ENCODE assay signal across 8 cellular contexts in the genomic region with DNA sequence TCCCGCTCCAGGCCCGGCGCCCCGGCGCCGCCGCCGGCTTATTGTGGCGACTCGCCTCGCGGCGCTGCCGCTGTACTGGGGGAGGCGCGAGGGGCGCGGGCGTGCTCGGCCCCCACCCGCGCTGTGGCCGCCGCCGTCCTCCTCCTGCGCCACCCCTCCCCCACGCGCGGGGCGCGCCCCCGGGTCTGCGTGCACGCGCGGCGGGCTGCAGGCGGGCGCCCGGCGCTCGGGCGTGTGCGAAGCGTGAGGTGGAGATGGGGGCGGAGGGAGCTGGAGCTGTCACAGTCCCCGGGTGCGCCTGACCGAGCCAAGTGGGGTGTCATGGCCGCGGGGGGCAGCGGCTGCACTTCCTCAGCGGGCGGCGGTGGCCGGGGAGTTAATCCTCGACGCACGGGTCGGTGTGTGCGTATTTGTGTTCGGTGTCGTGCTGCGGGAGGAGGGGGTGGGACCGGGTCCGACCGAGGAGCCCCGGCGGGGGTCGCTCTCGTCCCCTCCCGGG. TPM values are rescaled to one million over a fixed set of nuclear protein-coding genes. Genes with fewer than 3 reads are reported as not detected.
DNase-seq lines count a peak whose midpoint lies in the region; ATAC-seq and TF ChIP-seq lines count a peak whose summit lies in the region.

No MANE protein-coding gene starts in this region.

- H3K4me1 ChIP-seq in ectodermal cell (ENCODE audit: control insufficient read depth, insufficient read depth, low read length) (peaks cover 9% of the 10 kb centered on the region), lung (ENCODE audit: control insufficient read depth in 2 of 2, insufficient read depth in 2 of 2, low read length in 2 of 2) (peaks cover 5 to 19% of the 10 kb centered on the region in 2 donors)

- no peaks in the 10 kb centered on the region for H3K27me3 ChIP-seq in ectodermal cell (ENCODE audit: control insufficient read depth, insufficient read depth, low read length, poor library complexity, severe bottlenecking)
- H3K27me3 ChIP-seq in lung (ENCODE audit: control insufficient read depth, insufficient read depth) = no peaks in the 10 kb centered on the region

- no peak for TF ChIP-seq CTCF in lung (IDR thresholded peaks at IDR 0.05; ENCODE audit: control extremely low read depth, extremely low read depth)

- H3K9me3 ChIP-seq in ectodermal cell (ENCODE audit: control insufficient read depth, low read length) (no peaks in the 10 kb centered on the region), lung (ENCODE audit: control insufficient read depth in 2 of 2, insufficient read depth in 1 of 2, low read length in 1 of 2) (no peaks in the 10 kb centered on the region)

- ATAC-seq in GM18861 (IDR thresholded peaks at IDR 0.05; ENCODE audit: unreplicated experiment) = peak; percentile 56
- ATAC-seq in HG03066 (IDR thresholded peaks at IDR 0.05; ENCODE audit: low read depth, unreplicated experiment) = peak; percentile 52
- ATAC-seq in lung (ENCODE audit: insufficient read depth, low FRiP score) = peak; percentile 78

- H3K4me3 ChIP-seq in ectodermal cell (ENCODE audit: insufficient read depth, low read depth, low read length) = peak overlapping the region; percentile 60
- H3K4me3 ChIP-seq in lung = peak overlapping the region; percentile 96

- peak; percentile 94 for DNase-seq in AG08396 (ENCODE audit: low spot score)
- peak; percentile 45 for DNase-seq in NCI-H446 treated with DMSO at 0.1 percent for 48 hours (lab: John Stamatoyannopoulos, UW)
- peak; percentile 83 to 85 for DNase-seq in activated CD4-positive, alpha-beta T cell treated with anti-CD3 and anti-CD28 coated beads, Interleukin-2, amount 50 U/mL, for 48 hours
- DNase-seq in lung (ENCODE audit: low spot score) = peak; percentile 83
- DNase-seq in stimulated activated CD4-positive, alpha-beta T cell treated with anti-CD3 and anti-CD28 coated beads, TNF-alpha, amount 100 ng/mL, for 1 hour (ENCODE audit: low read depth in 3 of 3, low spot score in 1 of 3) = peak; percentile 59 to 83 (median 73)

- peak overlapping the region; percentile 93 for H3K27ac ChIP-seq in ectodermal cell (ENCODE audit: insufficient read depth, low read depth, low read length, poor library complexity, severe bottlenecking)
- H3K27ac ChIP-seq in lung (ENCODE audit: low read depth in 1 of 2, low read length in 1 of 2) = peak overlapping the region; percentile 92 to 96

- 0 to 1% methylated on average over 72 of the region's 72 CpGs for WGBS in ectodermal cell, 2 experiments
- WGBS in lung, 2 donors = 0 to 1% methylated on average over 48 to 72 of the region's 72 CpGs

- H3K36me3 ChIP-seq in ectodermal cell (ENCODE audit: control insufficient read depth, insufficient read depth, low read length) (no peaks in the 10 kb centered on the region), lung (ENCODE audit: control insufficient read depth in 2 of 2, insufficient read depth in 2 of 2, low read length in 2 of 2) (no peaks in the 10 kb centered on the region)

RNA-seq across cellular contexts. Expression of a gene that starts 0.7 kb away (rescaled TPM):
- 13.2 TPM for polyA plus RNA-seq in ectodermal cell (2013, experiment 1 of 4)
- 22.5 TPM for polyA plus RNA-seq in ectodermal cell (2013, experiment 2 of 4)
- 12.0 TPM for polyA plus RNA-seq in ectodermal cell (2013, experiment 3 of 4)
- polyA plus RNA-seq in ectodermal cell (2013, experiment 4 of 4) = 18.6 TPM
- total RNA-seq in lung = 10 to 100 TPM; 28.3 to 68.4 TPM
- polyA plus RNA-seq in lung = 1 to 10 TPM; 3.3 to 7.4 TPM

Comparison
In these comparisons a context has a peak if more than half of its experiments do, and no peak if none do; other contexts are left out.
1. Peak in every context shown above with its lines: DNase-seq, ATAC-seq, H3K4me3 ChIP-seq and H3K27ac ChIP-seq.